ENCODE assay signal across 1 cellular context in the genomic region with DNA sequence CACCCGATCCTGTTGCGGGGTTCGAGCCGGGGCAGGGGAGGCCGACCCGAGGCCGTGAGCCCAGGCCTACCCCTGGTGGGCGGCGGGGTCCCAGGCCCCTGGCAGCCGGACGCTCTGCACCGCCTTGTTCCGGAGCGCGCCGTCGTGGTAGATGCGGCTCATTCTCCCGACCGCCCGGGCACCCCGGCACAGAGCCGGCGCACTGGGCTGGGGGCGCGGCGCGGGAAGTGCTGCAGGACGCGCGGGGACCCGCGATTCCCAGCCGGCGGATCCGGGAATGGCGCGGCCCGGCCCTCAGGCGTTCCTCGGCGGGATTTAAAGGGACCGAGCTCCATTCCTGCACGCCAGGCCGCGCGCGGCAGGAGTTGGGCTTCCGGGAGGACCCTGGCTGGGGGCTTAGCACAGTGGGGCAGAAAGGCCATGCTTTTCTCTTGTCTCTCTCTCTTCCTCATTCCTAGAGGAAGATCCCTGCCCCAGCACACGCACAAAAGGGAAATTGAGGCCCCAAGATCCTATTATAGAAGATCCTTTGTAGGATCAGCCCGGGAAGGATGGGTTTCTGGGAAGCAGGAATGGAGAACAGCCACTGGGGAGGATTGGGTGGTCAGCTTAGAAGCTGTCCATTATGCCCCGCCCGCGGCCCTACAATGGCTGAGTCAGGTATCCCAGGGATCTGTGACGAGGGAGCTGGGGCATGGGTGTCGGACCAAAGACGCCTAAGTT.
TF ChIP-seq lines count a peak whose summit lies in the region.

A gene (minus strand): TSS at position 279 of the 723 bp plus-strand sequence. CDS start 117 bp downstream, at position 162.

TF ChIP-seq in endothelial cell of umbilical vein, 7 proteins besides CTCF, POLR2A, EP300 and RAD21:
- TF ChIP-seq FOS (IDR thresholded peaks at IDR 0.05; ENCODE audit: borderline replicate concordance, insufficient read depth, low read length) (no peak), POLR2AphosphoS5 (IDR thresholded peaks at IDR 0.05; ENCODE audit: insufficient read depth, low read depth, low read length) (peak; percentile 54)
